In the genomic region with DNA sequence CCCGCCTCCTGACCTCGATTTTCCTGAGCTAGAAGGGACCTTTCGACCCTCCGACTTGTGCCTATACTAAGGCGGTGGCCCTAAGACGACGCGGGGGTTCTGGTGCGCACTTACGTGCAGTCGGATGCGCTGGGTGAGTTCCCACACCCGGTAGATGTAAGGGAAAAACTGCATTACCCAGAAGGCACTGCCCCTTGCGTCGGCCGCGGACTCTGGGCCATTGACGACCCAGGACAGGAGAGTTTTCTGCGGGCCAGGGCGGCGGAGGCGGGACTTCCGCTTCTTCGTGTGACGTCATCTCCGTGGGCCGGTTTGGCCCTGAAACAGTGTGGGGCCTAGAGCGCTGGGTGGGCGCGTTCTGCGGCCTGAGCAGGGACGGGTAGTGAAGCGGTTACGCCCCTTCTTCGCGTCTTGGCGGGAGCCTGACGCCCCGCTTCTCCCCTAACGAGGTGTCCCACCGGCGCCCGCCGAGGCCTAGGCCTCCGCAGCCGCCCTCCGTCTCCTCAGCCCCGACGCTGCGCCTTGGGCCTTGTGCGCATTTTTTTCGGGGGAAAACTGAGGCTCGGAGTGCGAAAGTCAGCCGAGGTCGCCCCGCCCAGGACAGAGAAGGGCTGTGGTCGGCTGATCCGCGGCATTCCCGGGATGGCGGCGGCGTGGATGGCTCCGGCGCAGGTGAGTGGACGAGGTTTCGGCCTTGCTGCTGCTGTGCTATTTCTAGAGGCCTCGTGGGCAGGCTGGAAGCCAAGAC, we compare ENCODE assay signal across 8 cellular contexts. TPM values are rescaled to one million over a fixed set of nuclear protein-coding genes. Genes with fewer than 3 reads are reported as not detected.
DNase-seq lines count a peak whose midpoint lies in the region; TF ChIP-seq lines count a peak whose summit lies in the region.

A gene (plus strand): TSS at position 321 of the 748 bp plus-strand sequence. CDS start 322 bp downstream, at position 643.

- H3K9me3 ChIP-seq in SJSA1 (replicated peaks), result no peaks in the 10 kb centered on the region
- H3K9me3 ChIP-seq in suprapubic skin, result no peaks in the 10 kb centered on the region

- TF ChIP-seq CTCF in HFF-Myc (IDR thresholded peaks at IDR 0.05; ENCODE audit: low read depth, low read length, missing control alignments) (no peak), suprapubic skin (IDR thresholded peaks at IDR 0.05) (no peak)

- H3K27ac ChIP-seq in SJSA1, result peak within 1 kb of the TSS; percentile 98
- peak within 1 kb of the TSS; percentile 97 for H3K27ac ChIP-seq in suprapubic skin

- DNase-seq in GM04503 (ENCODE audit: low read depth) (peak; percentile 83), HFF-Myc (ENCODE audit: extremely low read depth, low read depth) (peak; percentile 90), MV-4-11 (lab: John Stamatoyannopoulos, UW) (peak; percentile 98), SJSA1 (ENCODE audit: low read depth in 1 of 2, low spot score in 2 of 2) (peak; percentile 94 to 97), germinal center (ENCODE audit: low spot score) (peak; percentile 97), nucleus accumbens (lab: John Stamatoyannopoulos, UW) (peak; percentile 72 to 98 (median 93)), suprapubic skin (ENCODE audit: low spot score in 2 of 2) (peak; percentile 98)
- peak; percentile 99 for DNase-seq in activated naive CD4-positive, alpha-beta T cell treated with Interleukin-2 at 50 U/mL for 16 hours

- no peaks in the 10 kb centered on the region for H3K27me3 ChIP-seq in SJSA1 (replicated peaks)
- H3K27me3 ChIP-seq in suprapubic skin, result no peaks in the 10 kb centered on the region

- TF ChIP-seq POLR2A in suprapubic skin (IDR thresholded peaks at IDR 0.05), result peak; percentile 6 to 60

- peaks cover 35% of the 10 kb centered on the region for H3K36me3 ChIP-seq in SJSA1
- H3K36me3 ChIP-seq in suprapubic skin, result peaks cover 9% of the 10 kb centered on the region

- H3K4me1 ChIP-seq in SJSA1 (replicated peaks) (peaks cover 14% of the 10 kb centered on the region), suprapubic skin (peaks cover 24% of the 10 kb centered on the region)

- under 1% methylated on average over 34 of the region's 69 CpGs for WGBS in suprapubic skin

- H3K4me3 ChIP-seq in HFF-Myc (replicated peaks; ENCODE audit: low read depth, low read length) (peak within 1 kb of the TSS; percentile 89), SJSA1 (peak within 1 kb of the TSS; percentile 66), suprapubic skin (peak within 1 kb of the TSS; percentile 74)

- TF ChIP-seq EP300 in suprapubic skin (IDR thresholded peaks at IDR 0.05), result no peak

RNA-seq across cellular contexts. Expression of the gene that starts here (rescaled TPM):
- total RNA-seq in SJSA1 (2014; rRNA removed; shearing (Covaris generic)), result 39.0 and 39.5 TPM in 2 replicates
- 100 to 1,000 TPM in 1 of 4 donors, 10 to 100 TPM in 3; 75.2 to 101 (median 78.6) TPM for total RNA-seq in suprapubic skin

Comparison
In these comparisons a context has a peak if more than half of its experiments do, and no peak if none do; other contexts are left out.
1. Peak in every context shown above with its lines: DNase-seq, H3K4me3 ChIP-seq and H3K27ac ChIP-seq.